Comparison of ENCODE assay signal across 1 cellular context in genomic region chr4:141131738-141132688, GRCh38.
TF ChIP-seq lines count a peak whose summit lies in the region.

No MANE protein-coding gene starts in this region.

TF ChIP-seq in HepG2, 621 proteins besides CTCF, POLR2A, EP300 and RAD21 (continued from another document):
- no peak for TF ChIP-seq ZNF770 (CRISPR knock-in tag; IDR thresholded peaks at IDR 0.05)
- TF ChIP-seq RNF2 (conservative IDR thresholded peaks at IDR 0.05; ENCODE audit: low read depth): no peak
- TF ChIP-seq AFF4 (CRISPR knock-in tag; IDR thresholded peaks at IDR 0.05): no peak
- TF ChIP-seq ZNF83 (CRISPR knock-in tag; IDR thresholded peaks at IDR 0.05; ENCODE audit: borderline replicate concordance): no peak
- TF ChIP-seq ZNF556 (CRISPR knock-in tag; IDR thresholded peaks at IDR 0.05; ENCODE audit: borderline replicate concordance): no peak
